8 cellular contexts compared by ENCODE assay signal in the genomic region with DNA sequence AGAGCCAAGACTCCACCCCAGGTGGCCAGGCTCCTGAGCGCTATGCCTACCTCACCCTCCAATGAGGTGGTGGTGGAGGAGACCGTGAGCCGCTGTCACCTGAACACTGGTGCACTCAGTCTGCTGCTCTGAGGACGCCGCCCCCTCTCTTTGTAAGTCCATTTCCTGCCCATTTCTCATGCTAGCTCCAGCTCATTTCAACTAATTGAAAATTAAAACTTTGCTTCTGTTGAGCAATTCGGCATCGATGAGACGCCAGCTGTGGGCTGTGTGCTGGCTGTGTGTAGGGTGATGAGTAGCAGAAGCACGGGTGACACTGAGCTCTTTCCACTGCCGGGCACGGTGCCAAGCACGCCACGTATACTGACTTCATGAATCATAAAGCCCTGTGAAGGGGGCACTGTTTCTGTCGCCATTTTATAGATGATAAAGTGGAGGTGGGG. TPM values are rescaled to one million over a fixed set of nuclear protein-coding genes. Genes with fewer than 3 reads are reported as not detected.
DNase-seq lines count a peak whose midpoint lies in the region; ATAC-seq and TF ChIP-seq lines count a peak whose summit lies in the region.

No MANE protein-coding gene starts in this region.

- H3K4me3 ChIP-seq in HEK293 (ENCODE audit: low read depth, low read length) (no peak overlapping the region), adrenal gland (no peak overlapping the region), MM.1S (ENCODE audit: low read length) (no peak overlapping the region)

- H3K27me3 ChIP-seq in adrenal gland = no peaks in the 10 kb centered on the region
- no peaks in the 10 kb centered on the region for H3K27me3 ChIP-seq in MM.1S (replicated peaks; ENCODE audit: insufficient read depth, low read length)

- H3K27ac ChIP-seq in HEK293 (ENCODE audit: extremely low read depth, low read depth, low read length) (no peak overlapping the region), adrenal gland (peak overlapping the region in 4 of 5 donors; percentile 7 to 88 (median 72)), MM.1S (ENCODE audit: low read length) (no peak overlapping the region)

- H3K4me1 ChIP-seq in HEK293 (ENCODE audit: control insufficient read depth, insufficient read depth, low read length) (no peaks in the 10 kb centered on the region), adrenal gland (replicated peaks in 1 of 2) (peaks cover 3 to 73% of the 10 kb centered on the region in 2 donors), MM.1S (ENCODE audit: low read length) (no peaks in the 10 kb centered on the region)

- CTCF ChIA-PET in HEK293 (lab: Yijun Ruan, JAX) = interaction anchor here (0.7 to 2.4 kb wide), 7 partner anchors 9 to 309 kb away, joined by 3 to 8 read pairs (median 4); no protein-coding TSS in a partner anchor

- peak overlapping the region; percentile 86 for H3K27ac Mint-ChIP-seq in T-helper 1 cell treated with Interleukin-12 subunit alpha and Interleukin-12 subunit beta and Interleukin-4 antibody, amounts not matched to agents 30 μg/mL and 1 μg/mL, for 36 hours

- peak overlapping the region; percentile 68 for H3K4me3 Mint-ChIP-seq in T-helper 1 cell treated with Interleukin-12 subunit alpha and Interleukin-12 subunit beta and Interleukin-4 antibody, amounts not matched to agents 30 μg/mL and 1 μg/mL, for 36 hours

- peaks cover 68% of the 10 kb centered on the region for H3K4me1 Mint-ChIP-seq in T-helper 1 cell treated with Interleukin-12 subunit alpha and Interleukin-12 subunit beta and Interleukin-4 antibody, amounts not matched to agents 30 μg/mL and 1 μg/mL, for 36 hours (ENCODE audit: low read depth)

- intact Hi-C loops in adrenal gland (cut with DNase I) = no loop called here

- H3K36me3 ChIP-seq in HEK293 (ENCODE audit: control insufficient read depth in 2 of 2, insufficient read depth in 1 of 2, low read length in 2 of 2) (no peaks in the 10 kb centered on the region), adrenal gland (replicated peaks in 1 of 2) (no peaks in the 10 kb centered on the region), MM.1S (replicated peaks; ENCODE audit: insufficient read depth, low read length) (no peaks in the 10 kb centered on the region)

- no peaks in the 10 kb centered on the region for H4K20me1 ChIP-seq in MM.1S (ENCODE audit: insufficient read depth, low read length)

- DNase-seq in adrenal gland (peak in 6 of 7 donors; percentile 70 to 87 (median 78)), left lobe of liver (ENCODE audit: low spot score) (peak; percentile 78), MM.1S (no peak), NCI-H524 treated with DMSO at 0.1 percent for 48 hours (lab: John Stamatoyannopoulos, UW) (no peak)
- peak; percentile 92 for DNase-seq in stimulated activated CD8-positive, alpha-beta memory T cell treated with anti-CD3 and anti-CD28 coated beads, Interleukin-15, amount 100 ng/mL, for 1 hour (ENCODE audit: low read depth)

- H3K79me2 ChIP-seq in MM.1S (ENCODE audit: low read length) = peaks cover 9% of the 10 kb centered on the region; the same call in 1 of the 2 replicates

- no peak overlapping the region for H3K4me2 ChIP-seq in MM.1S (ENCODE audit: low read depth, low read length)

- POLR2A ChIA-PET in HEK293 (lab: Yijun Ruan, JAX) = interaction anchor here (0.6 to 1.7 kb wide), 2 partner anchors 16 to 25 kb away, joined by 3 read pairs; no protein-coding TSS in a partner anchor

- no peak overlapping the region for H3K9ac ChIP-seq in MM.1S (ENCODE audit: low read length)

- H3K9me2 ChIP-seq in MM.1S (replicated peaks; ENCODE audit: insufficient read depth, low read length) = no peaks in the 10 kb centered on the region

- WGBS in adrenal gland, 4 donors = 27 to 39% (median 32%) methylated on average over 12 to 14 of the region's 14 CpGs

- no peak for TF ChIP-seq POLR2A in adrenal gland (IDR thresholded peaks at IDR 0.05)

- H3K9me3 Mint-ChIP-seq in T-helper 1 cell treated with Interleukin-12 subunit alpha and Interleukin-12 subunit beta and Interleukin-4 antibody, amounts not matched to agents 30 μg/mL and 1 μg/mL, for 36 hours = no peaks in the 10 kb centered on the region

- H3K9me3 ChIP-seq in HEK293 (ENCODE audit: control insufficient read depth, insufficient read depth, low read depth, low read length) (no peaks in the 10 kb centered on the region), adrenal gland (replicated peaks in 1 of 3) (no peaks in the 10 kb centered on the region), MM.1S (replicated peaks; ENCODE audit: insufficient read depth, low read length) (no peaks in the 10 kb centered on the region)

- H3K27me3 Mint-ChIP-seq in T-helper 1 cell treated with Interleukin-12 subunit alpha and Interleukin-12 subunit beta and Interleukin-4 antibody, amounts not matched to agents 30 μg/mL and 1 μg/mL, for 36 hours (ENCODE audit: low read depth) = no peaks in the 10 kb centered on the region

- no peak overlapping the region for H2AFZ ChIP-seq in MM.1S (ENCODE audit: low read length)

- H3K36me3 Mint-ChIP-seq in T-helper 1 cell treated with Interleukin-12 subunit alpha and Interleukin-12 subunit beta and Interleukin-4 antibody, amounts not matched to agents 30 μg/mL and 1 μg/mL, for 36 hours (ENCODE audit: low read depth) = peaks cover 35% of the 10 kb centered on the region

- H3F3A ChIP-seq in MM.1S (ENCODE audit: insufficient read depth, low read length) = no peaks in the 10 kb centered on the region

- TF ChIP-seq CTCF in HEK293 (tag by site-specific recombination; IDR thresholded peaks at IDR 0.05) (no peak), adrenal gland (IDR thresholded peaks at IDR 0.05) (no peak), MM.1S (IDR thresholded peaks at IDR 0.05; ENCODE audit: low read length) (no peak)

- ATAC-seq in left lobe of liver = peak; percentile 64
- no peak for ATAC-seq in HG02884 (IDR thresholded peaks at IDR 0.05; ENCODE audit: unreplicated experiment)

TF ChIP-seq in HEK293, 187 proteins besides CTCF, POLR2A, EP300 and RAD21 (continues in another document):
- TF ChIP-seq ZNF768 (tag by site-specific recombination; IDR thresholded peaks at IDR 0.05) = no peak
- peak; percentile 8; the same call in 1 of the 2 replicates for TF ChIP-seq ZFHX2 (tag by site-specific recombination; conservative IDR thresholded peaks at IDR 0.05)
- TF ChIP-seq ZNF571 (tag by site-specific recombination; IDR thresholded peaks at IDR 0.05) = no peak
- no peak for TF ChIP-seq KLF9 (tag by site-specific recombination; IDR thresholded peaks at IDR 0.05; ENCODE audit: low read depth)
- TF ChIP-seq ZNF223 (tag by site-specific recombination; IDR thresholded peaks at IDR 0.05) = no peak
- no peak for TF ChIP-seq ZNF2 (tag by site-specific recombination; IDR thresholded peaks at IDR 0.05)
- TF ChIP-seq ZNF133 (tag by site-specific recombination; IDR thresholded peaks at IDR 0.05) = no peak
- TF ChIP-seq ZNF530 (tag by site-specific recombination; IDR thresholded peaks at IDR 0.05; ENCODE audit: low read depth) = no peak
- no peak for TF ChIP-seq ZNF514 (tag by site-specific recombination; IDR thresholded peaks at IDR 0.05)
- no peak for TF ChIP-seq ZNF266 (tag by site-specific recombination; IDR thresholded peaks at IDR 0.05; ENCODE audit: low read depth)
- 0 out of 2 replicates have a peak, but pooled peaks have one; percentile 23 for TF ChIP-seq FEZF1 (tag by site-specific recombination; IDR thresholded peaks at IDR 0.05)
- no peak for TF ChIP-seq ZNF701 (tag by site-specific recombination; IDR thresholded peaks at IDR 0.05)
- TF ChIP-seq ZXDB (tag by site-specific recombination; IDR thresholded peaks at IDR 0.05) = no peak
- no peak for TF ChIP-seq YY1 (tag by site-specific recombination; IDR thresholded peaks at IDR 0.05)
- TF ChIP-seq ZNF558 (tag by site-specific recombination; IDR thresholded peaks at IDR 0.05) = no peak
- TF ChIP-seq SP7 (tag by site-specific recombination; IDR thresholded peaks at IDR 0.05) = no peak
- TF ChIP-seq ZNF776 (tag by site-specific recombination; IDR thresholded peaks at IDR 0.05; ENCODE audit: borderline replicate concordance) = no peak
- no peak for TF ChIP-seq ZNF16 (tag by site-specific recombination; IDR thresholded peaks at IDR 0.05; ENCODE audit: low read depth)
- TF ChIP-seq, protein P1, sequence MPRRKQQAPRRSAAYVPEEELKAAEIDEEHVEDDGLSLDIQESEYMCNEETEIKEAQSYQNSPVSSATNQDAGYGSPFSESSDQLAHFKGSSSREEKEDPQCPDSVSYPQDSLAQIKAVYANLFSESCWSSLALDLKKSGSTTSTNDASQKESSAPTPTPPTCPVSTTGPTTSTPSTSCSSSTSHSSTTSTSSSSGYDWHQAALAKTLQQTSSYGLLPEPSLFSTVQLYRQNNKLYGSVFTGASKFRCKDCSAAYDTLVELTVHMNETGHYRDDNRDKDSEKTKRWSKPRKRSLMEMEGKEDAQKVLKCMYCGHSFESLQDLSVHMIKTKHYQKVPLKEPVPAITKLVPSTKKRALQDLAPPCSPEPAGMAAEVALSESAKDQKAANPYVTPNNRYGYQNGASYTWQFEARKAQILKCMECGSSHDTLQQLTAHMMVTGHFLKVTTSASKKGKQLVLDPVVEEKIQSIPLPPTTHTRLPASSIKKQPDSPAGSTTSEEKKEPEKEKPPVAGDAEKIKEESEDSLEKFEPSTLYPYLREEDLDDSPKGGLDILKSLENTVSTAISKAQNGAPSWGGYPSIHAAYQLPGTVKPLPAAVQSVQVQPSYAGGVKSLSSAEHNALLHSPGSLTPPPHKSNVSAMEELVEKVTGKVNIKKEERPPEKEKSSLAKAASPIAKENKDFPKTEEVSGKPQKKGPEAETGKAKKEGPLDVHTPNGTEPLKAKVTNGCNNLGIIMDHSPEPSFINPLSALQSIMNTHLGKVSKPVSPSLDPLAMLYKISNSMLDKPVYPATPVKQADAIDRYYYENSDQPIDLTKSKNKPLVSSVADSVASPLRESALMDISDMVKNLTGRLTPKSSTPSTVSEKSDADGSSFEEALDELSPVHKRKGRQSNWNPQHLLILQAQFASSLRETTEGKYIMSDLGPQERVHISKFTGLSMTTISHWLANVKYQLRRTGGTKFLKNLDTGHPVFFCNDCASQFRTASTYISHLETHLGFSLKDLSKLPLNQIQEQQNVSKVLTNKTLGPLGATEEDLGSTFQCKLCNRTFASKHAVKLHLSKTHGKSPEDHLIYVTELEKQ (tag by site-specific recombination; IDR thresholded peaks at IDR 0.05; ENCODE audit: borderline replicate concordance) = no peak
- peak; percentile 7; the same call in 1 of the 2 replicates for TF ChIP-seq GLIS1 (tag by site-specific recombination; IDR thresholded peaks at IDR 0.05)
- TF ChIP-seq YY2 (tag by site-specific recombination; IDR thresholded peaks at IDR 0.05) = no peak
- no peak for TF ChIP-seq ZNF544 (tag by site-specific recombination; IDR thresholded peaks at IDR 0.05)

RNA-seq across cellular contexts. Expression of a gene that starts 11.2 kb away (rescaled TPM):
- total RNA-seq in adrenal gland (10 to 100 TPM; 14.6 to 58.3 (median 36.8) TPM), left lobe of liver (16.8 TPM)
- 10 to 100 TPM in 2 of 3 donors, 1 to 10 TPM in 1; 7.7 to 11.7 (median 10.7) TPM for polyA plus RNA-seq in adrenal gland

RNA-seq across cellular contexts. Expression of a gene that starts 51.8 kb away (rescaled TPM):
- 10 to 100 TPM; 33.2 to 62.3 (median 43.8) TPM for total RNA-seq in adrenal gland
- polyA plus RNA-seq in adrenal gland = 10 to 100 TPM; 17.0 to 23.3 (median 23.2) TPM
- total RNA-seq in left lobe of liver = 31.1 TPM

Comparison
In these comparisons a context has a peak if more than half of its experiments do, and no peak if none do; other contexts are left out.
1. H3K27ac ChIP-seq: peak in adrenal gland (4 of 5); none in HEK293 (single experiment) and MM.1S (single experiment).
2. DNase-seq: peak in adrenal gland (6 of 7), left lobe of liver (single experiment) and stimulated activated CD8-positive, alpha-beta memory T cell treated with anti-CD3 and anti-CD28 coated beads, Interleukin-15, amount 100 ng/mL, for 1 hour (single experiment); none in MM.1S (single experiment) and NCI-H524 treated with DMSO at 0.1 percent for 48 hours (single experiment).